ENCODE assay signal across 10 cellular contexts in the genomic region with DNA sequence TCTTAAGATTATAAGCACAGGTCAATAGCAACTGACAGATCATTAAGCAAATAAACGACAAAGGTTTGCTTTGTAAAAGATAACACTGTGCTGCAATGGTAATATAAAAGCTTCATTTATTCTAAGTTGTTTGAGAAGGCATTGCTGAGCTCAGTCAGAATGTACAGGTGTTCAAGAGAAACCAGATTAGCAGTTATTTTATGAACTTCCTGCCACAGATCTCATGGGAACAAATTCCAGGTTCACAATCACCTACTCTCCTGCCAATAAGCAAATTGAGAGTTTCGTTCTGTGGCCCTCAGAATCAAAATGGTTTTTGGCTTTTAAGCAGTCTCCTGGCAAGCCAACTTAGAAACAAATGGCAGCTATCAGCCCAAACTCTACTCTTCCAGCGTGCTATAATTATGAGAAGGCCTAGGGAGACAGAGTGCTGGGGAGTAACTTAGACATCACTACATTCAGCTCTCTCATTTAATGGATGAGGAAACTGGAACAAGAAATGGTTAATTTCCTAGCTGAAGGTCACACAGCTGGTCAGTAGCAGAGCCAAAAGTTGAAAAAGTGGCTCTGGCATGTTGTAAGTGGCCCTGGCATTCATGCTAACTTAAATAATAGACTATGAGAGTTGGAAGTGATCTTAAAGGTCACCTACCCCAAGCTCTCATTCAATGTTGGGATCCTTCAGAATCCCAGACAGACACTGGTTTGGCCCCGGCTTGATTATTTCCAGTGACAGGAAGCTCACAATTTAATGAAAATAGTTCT.
DNase-seq lines count a peak whose midpoint lies in the region; ATAC-seq, FAIRE-seq and TF ChIP-seq lines count a peak whose summit lies in the region.
"Had no signal": no experiment of that assay in that cellular context is flagged by ENCODE, and none has a peak within 500 bp of the region (broad histone marks: within the 10 kb centered on the region; RNA-seq: fewer than 3 reads in every experiment).

No MANE protein-coding gene starts in this region.

- no peaks in the 10 kb centered on the region for H3K27me3 ChIP-seq in adipocyte (replicated peaks; ENCODE audit: control insufficient read depth, insufficient read depth, low read length)
- H3K27me3 ChIP-seq in muscle layer of duodenum (ENCODE audit: low read depth, low read length): no peaks in the 10 kb centered on the region

- no peaks in the 10 kb centered on the region for H3K36me3 ChIP-seq in adipocyte (ENCODE audit: control insufficient read depth, insufficient read depth, low read length, severe bottlenecking)
- no peaks in the 10 kb centered on the region for H3K36me3 ChIP-seq in muscle layer of duodenum (ENCODE audit: control insufficient read depth in 1 of 2, insufficient read depth in 2 of 2, low read length in 2 of 2)

- H3K4me3 ChIP-seq in adipocyte (ENCODE audit: low read length) (peak overlapping the region; percentile 73), muscle layer of duodenum (ENCODE audit: low read depth in 1 of 2, low read length in 2 of 2) (peak overlapping the region in 1 of 2 donors; percentile 0)

- peaks cover 34% of the 10 kb centered on the region for H3K4me1 ChIP-seq in adipocyte (ENCODE audit: control insufficient read depth, insufficient read depth, low read length)
- peaks cover 19 to 24% of the 10 kb centered on the region in 2 donors for H3K4me1 ChIP-seq in muscle layer of duodenum (ENCODE audit: control insufficient read depth in 1 of 2, insufficient read depth in 2 of 2, low read length in 2 of 2)

- no peaks in the 10 kb centered on the region for H3K9me3 ChIP-seq in adipocyte (ENCODE audit: control insufficient read depth, low read length)
- no peaks in the 10 kb centered on the region for H3K9me3 ChIP-seq in muscle layer of duodenum (ENCODE audit: control insufficient read depth in 1 of 2, low read length in 2 of 2)

- H3K9ac ChIP-seq in adipocyte (ENCODE audit: low read length): no peak overlapping the region

- peak overlapping the region; percentile 47 for H3K27ac ChIP-seq in muscle layer of duodenum (ENCODE audit: low read length)

- peak; percentile 44 for FAIRE-seq in D721Med (lab: Jason Lieb, UNC)

- peak; percentile 79 for ATAC-seq in HG02678 (IDR thresholded peaks at IDR 0.05; ENCODE audit: unreplicated experiment)
- ATAC-seq: HCT116 had no signal

- no peak for TF ChIP-seq CTCF in D721Med (IDR thresholded peaks at IDR 0.05; ENCODE audit: insufficient read depth, missing control alignments)

- DNase-seq in D721Med (ENCODE audit: insufficient read length, low spot score) (no peak), adipocyte (ENCODE audit: low read depth) (no peak), kidney tubule cell (ENCODE audit: low spot score) (no peak), hepatic stellate cell (ENCODE audit: low spot score) (no peak), AG08395 (ENCODE audit: low spot score) (no peak), NCI-H1694 (lab: John Stamatoyannopoulos, UW) (no peak)
- DNase-seq: KG1 had no signal
